23 cellular contexts compared by ENCODE assay signal in genomic region chr13:111906306-111906705, GRCh38.
"Had no signal": no experiment of that assay in that cellular context is flagged by ENCODE, and none has a peak within 500 bp of the region (broad histone marks: within the 10 kb centered on the region; RNA-seq: fewer than 3 reads in every experiment).

No MANE protein-coding gene starts in this region.

- H3K4me2 ChIP-seq: KMS-11 had no signal

- DNase-seq: activated CD4-positive, alpha-beta memory T cell treated with anti-CD3 and anti-CD28 coated beads for 36 hours; activated CD4-positive, alpha-beta T cell treated with anti-CD3 and anti-CD28 coated beads, Interleukin-2, amount 10 ng/mL, durations not matched to agents 7 days and 5 days; activated CD4-positive, CD25-positive, alpha-beta regulatory T cell; activated CD8-positive, alpha-beta memory T cell treated with anti-CD3 and anti-CD28 coated beads for 24 hours; activated naive CD4-positive, alpha-beta T cell; activated T-cell treated with anti-CD3 and anti-CD28 coated beads, Interleukin-2, amount 50 U/mL, for 72 hours; amygdala; NCI-H1092; NCI-H1417; NCI-H1694; NCI-H2029; NCI-H2107; NCI-H2171 treated with DMSO at 0.1 percent for 48 hours; NCI-H226; NCI-H510A; NCI-H526 treated with DMSO at 0.1 percent for 48 hours; NCI-H82; T-helper 2 cell; T1000 had no signal

- ATAC-seq: activated T-cell treated with anti-CD3 and anti-CD28 coated beads, Interleukin-2, amount 50 U/mL, for 72 hours; Right ventricle myocardium inferior; T-cell had no signal

- H3K4me3 ChIP-seq: SK-N-MC had no signal

- H3K27ac ChIP-seq: KMS-11, SK-N-MC had no signal

- H3K9ac ChIP-seq: KMS-11 had no signal
